18 cellular contexts compared by ENCODE assay signal in the genomic region with DNA sequence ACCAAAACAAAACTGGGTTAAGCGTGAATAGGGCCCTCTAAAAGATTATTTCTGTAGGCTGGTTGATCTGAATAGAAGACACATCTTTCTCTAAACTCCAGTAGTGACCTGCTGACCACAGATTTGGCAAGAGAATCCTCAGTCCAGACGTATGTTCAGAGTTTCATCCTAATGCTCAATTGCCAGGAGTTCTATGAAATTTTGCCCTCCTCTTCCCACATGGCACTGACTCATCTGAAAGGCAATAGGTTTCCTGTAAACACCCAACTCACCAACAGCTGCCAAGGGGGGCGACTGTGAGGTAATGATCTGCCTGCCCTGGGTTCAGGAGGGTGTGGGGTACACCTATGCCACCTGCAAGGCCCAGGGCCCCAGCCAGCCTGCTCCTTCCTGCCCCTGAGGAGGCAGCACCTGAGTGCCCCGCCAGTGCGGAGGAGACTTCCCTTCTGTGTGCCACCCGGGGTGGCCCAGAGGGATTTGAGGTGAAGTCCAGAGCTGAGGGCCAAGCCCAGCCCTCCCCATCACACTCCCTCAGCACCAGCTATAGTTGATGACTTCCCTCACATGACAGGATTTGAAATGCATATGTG. TPM values are rescaled to one million over a fixed set of nuclear protein-coding genes. Genes with fewer than 3 reads are reported as not detected.
DNase-seq lines count a peak whose midpoint lies in the region; ATAC-seq and TF ChIP-seq lines count a peak whose summit lies in the region.
"Had no signal": no experiment of that assay in that cellular context is flagged by ENCODE, and none has a peak within 500 bp of the region (broad histone marks: within the 10 kb centered on the region; RNA-seq: fewer than 3 reads in every experiment).

No MANE protein-coding gene starts in this region.

- peak overlapping the region; percentile 13 for H3K4me2 ChIP-seq in osteoblast (ENCODE audit: insufficient read depth, low read length)

- H3K9me3 ChIP-seq in osteoblast (ENCODE audit: low read depth, low read length) = no peaks in the 10 kb centered on the region
- H3K9me3 ChIP-seq: BE2C, upper lobe of left lung had no signal

- no peaks in the 10 kb centered on the region for H3K9me3 Mint-ChIP-seq in activated CD4-positive, alpha-beta T cell treated with anti-CD3 and anti-CD28 coated beads for 36 hours (ENCODE audit: low read depth)
- no peaks in the 10 kb centered on the region for H3K9me3 Mint-ChIP-seq in activated naive CD8-positive, alpha-beta T cell treated with anti-CD3 and anti-CD28 coated beads for 36 hours
- H3K9me3 Mint-ChIP-seq: activated CD4-positive, alpha-beta memory T cell treated with anti-CD3 and anti-CD28 coated beads, Interleukin-2, amount 10 ng/mL, durations not matched to agents 7 days and 5 days had no signal

- CTCF ChIA-PET in activated CD4-positive, alpha-beta T cell treated with anti-CD3 and anti-CD28 coated beads for 36 hours (lab: Charles Lee) = interaction anchor here (0.6 to 0.7 kb wide), 2 partner anchors 8 to 113 kb away, joined by 3 to 5 read pairs; no protein-coding TSS in a partner anchor

- no peak overlapping the region for H3K4me3 ChIP-seq in epithelial cell of proximal tubule (ENCODE audit: low read depth, low read length)
- no peak overlapping the region for H3K4me3 ChIP-seq in osteoblast (ENCODE audit: insufficient read depth, low read length)
- H3K4me3 ChIP-seq: K562, upper lobe of left lung had no signal

- no peak overlapping the region for H3K27ac Mint-ChIP-seq in activated CD4-positive, alpha-beta T cell treated with anti-CD3 and anti-CD28 coated beads for 36 hours
- H3K27ac Mint-ChIP-seq in activated naive CD8-positive, alpha-beta T cell treated with anti-CD3 and anti-CD28 coated beads for 36 hours = no peak overlapping the region
- H3K27ac Mint-ChIP-seq: activated CD4-positive, alpha-beta memory T cell treated with anti-CD3 and anti-CD28 coated beads, Interleukin-2, amount 10 ng/mL, durations not matched to agents 7 days and 5 days had no signal

- peaks cover 7% of the 10 kb centered on the region for H3K27me3 Mint-ChIP-seq in activated CD4-positive, alpha-beta T cell treated with anti-CD3 and anti-CD28 coated beads for 36 hours
- H3K27me3 Mint-ChIP-seq in activated naive CD8-positive, alpha-beta T cell treated with anti-CD3 and anti-CD28 coated beads for 36 hours = peaks cover 11% of the 10 kb centered on the region

- no peak overlapping the region for H3K27ac ChIP-seq in osteoblast (ENCODE audit: low read depth, low read length)
- H3K27ac ChIP-seq: upper lobe of left lung had no signal

- H3K79me2 ChIP-seq in osteoblast (ENCODE audit: insufficient read depth, low read length) = no peaks in the 10 kb centered on the region

- peaks cover 9% of the 10 kb centered on the region for H3K4me1 ChIP-seq in osteoblast (ENCODE audit: insufficient read depth, low read length)
- H3K4me1 ChIP-seq: BE2C had no signal

- no peak overlapping the region for H2AFZ ChIP-seq in osteoblast (ENCODE audit: low read length)

- intact Hi-C loops in activated CD4-positive, alpha-beta T cell treated with anti-CD3 and anti-CD28 coated beads for 36 hours (cut with DNase I, micrococcal nuclease) = no loop called here

- no peaks in the 10 kb centered on the region for H4K20me1 ChIP-seq in osteoblast (ENCODE audit: insufficient read depth, low read length)

- H3K4me1 Mint-ChIP-seq in activated CD4-positive, alpha-beta T cell treated with anti-CD3 and anti-CD28 coated beads for 36 hours = peaks cover 6% of the 10 kb centered on the region
- H3K4me1 Mint-ChIP-seq in activated naive CD8-positive, alpha-beta T cell treated with anti-CD3 and anti-CD28 coated beads for 36 hours = peaks cover 2% of the 10 kb centered on the region

- H3K27me3 ChIP-seq in osteoblast (ENCODE audit: insufficient read depth, low read length) = peaks cover 22% of the 10 kb centered on the region
- H3K27me3 ChIP-seq: BE2C, upper lobe of left lung had no signal

- no peak overlapping the region for H3K4me3 Mint-ChIP-seq in activated CD4-positive, alpha-beta T cell treated with anti-CD3 and anti-CD28 coated beads for 36 hours
- H3K4me3 Mint-ChIP-seq in activated naive CD8-positive, alpha-beta T cell treated with anti-CD3 and anti-CD28 coated beads for 36 hours = no peak overlapping the region
- H3K4me3 Mint-ChIP-seq: activated CD4-positive, alpha-beta memory T cell treated with anti-CD3 and anti-CD28 coated beads, Interleukin-2, amount 10 ng/mL, durations not matched to agents 7 days and 5 days had no signal

- ATAC-seq in activated CD4-positive, alpha-beta T cell treated with anti-CD3 and anti-CD28 coated beads for 36 hours = no peak
- ATAC-seq in GM21786 (IDR thresholded peaks at IDR 0.05; ENCODE audit: unreplicated experiment) = no peak
- ATAC-seq: K562 had no signal

- H3K36me3 ChIP-seq in osteoblast (ENCODE audit: insufficient read depth, low read length) = no peaks in the 10 kb centered on the region
- H3K36me3 ChIP-seq: BE2C, upper lobe of left lung had no signal

- POLR2A ChIA-PET in activated CD4-positive, alpha-beta T cell treated with anti-CD3 and anti-CD28 coated beads for 36 hours (lab: Charles Lee) = no interaction called here

- H3K36me3 Mint-ChIP-seq in activated CD4-positive, alpha-beta T cell treated with anti-CD3 and anti-CD28 coated beads for 36 hours (ENCODE audit: low read depth) = no peaks in the 10 kb centered on the region
- no peaks in the 10 kb centered on the region for H3K36me3 Mint-ChIP-seq in activated naive CD8-positive, alpha-beta T cell treated with anti-CD3 and anti-CD28 coated beads for 36 hours

- TF ChIP-seq CTCF in epithelial cell of proximal tubule (conservative IDR thresholded peaks at IDR 0.05; ENCODE audit: low read depth, low read length) = peak; percentile 6
- TF ChIP-seq CTCF in osteoblast (IDR thresholded peaks at IDR 0.05; ENCODE audit: extremely low read depth, low read depth, low read length) = no peak

- peak; percentile 11 for DNase-seq in COLO829 (ENCODE audit: low spot score)
- DNase-seq in RPMI7951 (ENCODE audit: low read depth) = peak; percentile 53
- DNase-seq in epithelial cell of proximal tubule (ENCODE audit: low read depth) = peak; percentile 37
- peak; percentile 89 for DNase-seq in osteoblast (ENCODE audit: insufficient read length, low spot score, missing footprints)
- DNase-seq in activated CD4-positive, alpha-beta T cell treated with anti-CD3 and anti-CD28 coated beads for 36 hours = no peak
- no peak for DNase-seq in stimulated activated naive CD4-positive, alpha-beta T cell (lab: John Stamatoyannopoulos, UW)
- no peak for DNase-seq in activated naive CD8-positive, alpha-beta T cell treated with anti-CD3 and anti-CD28 coated beads for 36 hours
- DNase-seq: activated CD4-positive, alpha-beta memory T cell treated with anti-CD3 and anti-CD28 coated beads, Interleukin-2, amount 10 ng/mL, durations not matched to agents 7 days and 5 days; activated effector memory CD4-positive, alpha-beta T cell treated with Interleukin-2 at 50 U/mL for 16 hours; BE2C; caudate nucleus; midbrain; NCI-H1694; NCI-H69; upper lobe of left lung had no signal

RNA-seq across cellular contexts. Expression of gene PLA2G4D, which starts 8.4 kb away (rescaled TPM):
- not detected in 2 replicates for total RNA-seq in RPMI7951 (2014; rRNA removed; shearing (Covaris generic))
- total RNA-seq in epithelial cell of proximal tubule (not detected in 2 replicates), osteoblast (not detected in 2 replicates)
- total RNA-seq in activated CD4-positive, alpha-beta T cell treated with anti-CD3 and anti-CD28 coated beads for 36 hours = not detected
- not detected for total RNA-seq in activated naive CD8-positive, alpha-beta T cell treated with anti-CD3 and anti-CD28 coated beads for 36 hours
- total RNA-seq: activated CD4-positive, alpha-beta memory T cell treated with anti-CD3 and anti-CD28 coated beads, Interleukin-2, amount 10 ng/mL, durations not matched to agents 7 days and 5 days; posterior vena cava; upper lobe of left lung had no signal

RNA-seq across cellular contexts. Expression of gene PLA2G4F, which starts 53.7 kb away (rescaled TPM):
- not detected in 2 replicates for total RNA-seq in RPMI7951 (2014; rRNA removed; shearing (Covaris generic))
- total RNA-seq in epithelial cell of proximal tubule (0.40 and 0.72 TPM in 2 replicates), osteoblast (not detected in 2 replicates)
- total RNA-seq in activated CD4-positive, alpha-beta T cell treated with anti-CD3 and anti-CD28 coated beads for 36 hours = not detected
- not detected for total RNA-seq in activated naive CD8-positive, alpha-beta T cell treated with anti-CD3 and anti-CD28 coated beads for 36 hours
- total RNA-seq: activated CD4-positive, alpha-beta memory T cell treated with anti-CD3 and anti-CD28 coated beads, Interleukin-2, amount 10 ng/mL, durations not matched to agents 7 days and 5 days; posterior vena cava had no signal

Comparison
In these comparisons a context has a peak if more than half of its experiments do, and no peak if none do; other contexts are left out.
1. DNase-seq: peak in COLO829 (single experiment), RPMI7951 (single experiment), epithelial cell of proximal tubule (single experiment) and osteoblast (single experiment); none in activated CD4-positive, alpha-beta T cell treated with anti-CD3 and anti-CD28 coated beads for 36 hours (single experiment), stimulated activated naive CD4-positive, alpha-beta T cell (0 of 6) and activated naive CD8-positive, alpha-beta T cell treated with anti-CD3 and anti-CD28 coated beads for 36 hours (single experiment).